Comparison of ENCODE assay signal across 18 cellular contexts in genomic region chr16:2122429-2122828, GRCh38. TPM values are rescaled to one million over a fixed set of nuclear protein-coding genes. Genes with fewer than 3 reads are reported as not detected.
DNase-seq lines count a peak whose midpoint lies in the region; ATAC-seq and TF ChIP-seq lines count a peak whose summit lies in the region.
"Had no signal": no experiment of that assay in that cellular context is flagged by ENCODE, and none has a peak within 500 bp of the region (broad histone marks: within the 10 kb centered on the region; RNA-seq: fewer than 3 reads in every experiment).

No MANE protein-coding gene starts in this region.

- intact Hi-C loops in left ventricle myocardium inferior (cut with micrococcal nuclease) = no loop called here
- intact Hi-C loops in left cardiac atrium (cut with DNase I) = no loop called here
- intact Hi-C loops in esophagus squamous epithelium (cut with DNase I) = no loop called here
- intact Hi-C loops in prostate gland (cut with DNase I) = no loop called here
- intact Hi-C loops in uterus (cut with DNase I; ENCODE audit: low total_unique reads) = no loop called here

- H3K4me1 ChIP-seq in left ventricle myocardium inferior (peaks cover 76% of the 10 kb centered on the region), esophagus squamous epithelium (peaks cover 43 to 78% (median 62%) of the 10 kb centered on the region in 3 donors), prostate gland (replicated peaks) (peaks cover 32% of the 10 kb centered on the region), uterus (peaks cover 0 to 42% of the 10 kb centered on the region in 2 donors)

- H3K27ac ChIP-seq in left ventricle myocardium inferior (replicated peaks) (peak overlapping the region; percentile 97), esophagus squamous epithelium (peak overlapping the region; percentile 42 to 94 (median 90)), prostate gland (peak overlapping the region; percentile 84 to 92), uterus (peak overlapping the region; percentile 98)
- H3K27ac ChIP-seq: neural progenitor cell, PC-9, SK-N-MC, upper lobe of right lung had no signal

- DNase-seq in left ventricle myocardium inferior (no peak), left cardiac atrium (no peak), esophagus squamous epithelium (lab: John Stamatoyannopoulos, UW) (no peak), prostate gland (ENCODE audit: low spot score) (no peak), uterus (no peak), iPS-NIHi11 (ENCODE audit: low spot score) (no peak)
- DNase-seq: activated naive CD4-positive, alpha-beta T cell treated with anti-CD3 and anti-CD28 coated beads, Interleukin-2, amount 50 U/mL, for 16 hours; activated T-cell treated with anti-CD3 and anti-CD28 coated beads, Interleukin-2, amount 50 U/mL, for 48 hours; BE2C; kidney glomerular epithelial cell; NCI-H1436 treated with DMSO at 0.1 percent for 48 hours; NCI-H82; PC-9; upper lobe of right lung had no signal

- H3K36me3 ChIP-seq in left ventricle myocardium inferior (peaks cover under 1% of the 10 kb centered on the region), esophagus squamous epithelium (peaks cover 0 to under 1% (median 0%) of the 10 kb centered on the region in 3 donors), prostate gland (no peaks in the 10 kb centered on the region), uterus (no peaks in the 10 kb centered on the region)
- H3K36me3 ChIP-seq: BE2C, neural progenitor cell, upper lobe of right lung had no signal

- H3K9me3 ChIP-seq in left ventricle myocardium inferior (replicated peaks) (no peaks in the 10 kb centered on the region), esophagus squamous epithelium (no peaks in the 10 kb centered on the region), prostate gland (no peaks in the 10 kb centered on the region), uterus (no peaks in the 10 kb centered on the region)
- H3K9me3 ChIP-seq: BE2C, upper lobe of right lung had no signal

- TF ChIP-seq CTCF in left ventricle myocardium inferior (IDR thresholded peaks at IDR 0.05; ENCODE audit: borderline replicate concordance) (no peak), esophagus squamous epithelium (IDR thresholded peaks at IDR 0.05) (no peak), prostate gland (IDR thresholded peaks at IDR 0.05) (no peak), uterus (IDR thresholded peaks at IDR 0.05) (no peak)

- peak overlapping the region; percentile 65 for H3K4me3 ChIP-seq in left ventricle myocardium inferior
- no peak overlapping the region for H3K4me3 ChIP-seq in esophagus squamous epithelium
- no peak overlapping the region for H3K4me3 ChIP-seq in prostate gland
- H3K4me3 ChIP-seq in uterus = no peak overlapping the region
- H3K4me3 ChIP-seq: neural progenitor cell, PC-9, SK-N-MC, upper lobe of right lung had no signal

- no peak for ATAC-seq in left cardiac atrium
- no peak for ATAC-seq in activated CD4-positive, CD25-positive, alpha-beta regulatory T cell treated with anti-CD3 and anti-CD28 coated beads, Interleukin-2, amount 50 U/mL, for 24 hours
- ATAC-seq in GM19452 (IDR thresholded peaks at IDR 0.05; ENCODE audit: unreplicated experiment) = no peak
- ATAC-seq: upper lobe of right lung had no signal

- H3K27me3 ChIP-seq in left ventricle myocardium inferior (ENCODE audit: low read depth) (no peaks in the 10 kb centered on the region), esophagus squamous epithelium (no peaks in the 10 kb centered on the region), prostate gland (replicated peaks; ENCODE audit: insufficient read depth) (no peaks in the 10 kb centered on the region), uterus (no peaks in the 10 kb centered on the region)
- H3K27me3 ChIP-seq: BE2C, neural progenitor cell, upper lobe of right lung had no signal

- WGBS in esophagus squamous epithelium, 2 donors = 55 to 62% methylated on average over 4 to 9 of the region's 17 CpGs
- 69% methylated on average over 17 of the region's 17 CpGs for WGBS in prostate gland

- TF ChIP-seq POLR2A in esophagus squamous epithelium (IDR thresholded peaks at IDR 0.05) (no peak), prostate gland (IDR thresholded peaks at IDR 0.05) (no peak), uterus (IDR thresholded peaks at IDR 0.05) (no peak)

RNA-seq across cellular contexts. Expression of gene PKD1, which starts 13.3 kb away (rescaled TPM):
- total RNA-seq in left ventricle myocardium inferior = 83.9 TPM
- total RNA-seq in left cardiac atrium = 100 to 1,000 TPM in 1 of 2 donors, 10 to 100 TPM in 1; 82.2 to 104 TPM
- 100 to 1,000 TPM in 1 of 4 donors, 10 to 100 TPM in 3; 34.1 to 123 (median 64.1) TPM for total RNA-seq in esophagus squamous epithelium
- 100 to 1,000 TPM; 205 to 349 TPM for total RNA-seq in prostate gland
- total RNA-seq in uterus = 100 to 1,000 TPM; 149 to 383 (median 197) TPM

RNA-seq across cellular contexts. Expression of gene RAB26, which starts 26.0 kb away (rescaled TPM):
- total RNA-seq in left ventricle myocardium inferior (1.7 TPM), left cardiac atrium (under 1 TPM; 0.81 to 0.88 TPM), esophagus squamous epithelium (1 to 10 TPM in 2 of 4 donors, under 1 TPM in 2; 0.26 to 4.2 (median 0.99) TPM), prostate gland (1 to 10 TPM; 1.8 to 5.1 TPM), uterus (under 1 TPM in 1 of 4 donors, not detected in 3; 0.21 TPM)

RNA-seq across cellular contexts. Expression of gene TRAF7, which starts 33.2 kb away (rescaled TPM):
- total RNA-seq in left ventricle myocardium inferior = 26.0 TPM
- total RNA-seq in left cardiac atrium = 10 to 100 TPM; 31.1 to 34.9 TPM
- 10 to 100 TPM; 46.9 to 79.6 (median 73.2) TPM for total RNA-seq in esophagus squamous epithelium
- 10 to 100 TPM; 40.0 to 51.5 TPM for total RNA-seq in prostate gland
- total RNA-seq in uterus = 10 to 100 TPM; 15.3 to 97.1 (median 51.7) TPM
